ENCODE assay signal across 32 cellular contexts in genomic region chr20:18609741-18610140, GRCh38.
"Had no signal": no experiment of that assay in that cellular context is flagged by ENCODE, and none has a peak within 500 bp of the region (broad histone marks: within the 10 kb centered on the region; RNA-seq: fewer than 3 reads in every experiment).

No MANE protein-coding gene starts in this region.

- H3K9me3 ChIP-seq: adrenal gland, body of pancreas, MG63, Peyer's patch had no signal

- H3K27ac Mint-ChIP-seq: activated B cell treated with CpG ODN at 0.5 μM for 24 hours; activated CD8-positive, alpha-beta T cell treated with anti-CD3 and anti-CD28 coated beads for 36 hours; activated naive CD4-positive, alpha-beta T cell treated with anti-CD3 and anti-CD28 coated beads for 36 hours; activated naive CD4-positive, alpha-beta T cell treated with anti-CD3 and anti-CD28 coated beads, Interleukin-2, amount 50 U/mL, for 72 hours; activated T-cell treated with anti-CD3 and anti-CD28 coated beads, Interleukin-2, amount 50 U/mL, for 24 hours; activated T-helper 1 cell treated with anti-CD3 and anti-CD28 coated beads, Interleukin-12 subunit alpha, Interleukin-12 subunit beta, Interleukin-2, Interleukin-4 antibody, amounts not matched to agents 30 ng/mL and 10 ng/mL and 1 ng/mL, durations not matched to agents 14 hours and 24 hours and 36 hours; IgD-negative memory B cell; T-cell had no signal

- H3K27me3 ChIP-seq: adrenal gland, body of pancreas, MG63, Peyer's patch had no signal

- H3K4me3 Mint-ChIP-seq: activated B cell treated with CpG ODN at 0.5 μM for 24 hours; activated CD8-positive, alpha-beta T cell treated with anti-CD3 and anti-CD28 coated beads for 36 hours; activated naive CD4-positive, alpha-beta T cell treated with anti-CD3 and anti-CD28 coated beads for 36 hours; activated T-cell treated with anti-CD3 and anti-CD28 coated beads, Interleukin-2, amount 50 U/mL, for 24 hours; activated T-helper 1 cell treated with anti-CD3 and anti-CD28 coated beads, Interleukin-12 subunit alpha, Interleukin-12 subunit beta, Interleukin-2, Interleukin-4 antibody, amounts not matched to agents 30 ng/mL and 10 ng/mL and 1 ng/mL, durations not matched to agents 14 hours and 24 hours and 36 hours; IgD-negative memory B cell; T-cell had no signal

- H3K9me3 Mint-ChIP-seq: activated B cell treated with CpG ODN at 0.5 μM for 24 hours; activated CD8-positive, alpha-beta T cell treated with anti-CD3 and anti-CD28 coated beads for 36 hours; activated naive CD4-positive, alpha-beta T cell treated with anti-CD3 and anti-CD28 coated beads for 36 hours; activated naive CD4-positive, alpha-beta T cell treated with anti-CD3 and anti-CD28 coated beads, Interleukin-2, amount 50 U/mL, for 72 hours; activated T-cell treated with anti-CD3 and anti-CD28 coated beads, Interleukin-2, amount 50 U/mL, for 24 hours; activated T-helper 1 cell treated with anti-CD3 and anti-CD28 coated beads, Interleukin-12 subunit alpha, Interleukin-12 subunit beta, Interleukin-2, Interleukin-4 antibody, amounts not matched to agents 30 ng/mL and 10 ng/mL and 1 ng/mL, durations not matched to agents 14 hours and 24 hours and 36 hours; IgD-negative memory B cell; T-cell had no signal

- H3K4me1 ChIP-seq: adrenal gland, body of pancreas, Peyer's patch had no signal

- H3K4me1 Mint-ChIP-seq: activated B cell treated with CpG ODN at 0.5 μM for 24 hours had no signal

- H3K36me3 ChIP-seq: adrenal gland, MG63, Peyer's patch had no signal

- H3K27ac ChIP-seq: adrenal gland, body of pancreas, Peyer's patch, RWPE1, VCaP had no signal

- DNase-seq: activated B cell treated with CpG ODN at 0.5 μM for 24 hours; activated CD4-positive, alpha-beta T cell treated with anti-CD3 and anti-CD28 coated beads for 4 hours; activated CD4-positive, CD25-positive, alpha-beta regulatory T cell treated with anti-CD3 and anti-CD28 coated beads, Interleukin-2, amount 50 U/mL, for 72 hours; activated CD8-positive, alpha-beta T cell treated with anti-CD3 and anti-CD28 coated beads for 36 hours; activated gamma-delta T cell treated with Interleukin-2 at 50 U/mL for 16 hours; activated naive CD4-positive, alpha-beta T cell treated with anti-CD3 and anti-CD28 coated beads for 36 hours; activated T-cell treated with anti-CD3 and anti-CD28 coated beads, Interleukin-2, amount 50 U/mL, for 24 hours; adrenal gland; body of pancreas; Karpas-422; KBM-7; MG63; MV-4-11; NCI-H1092; NCI-H1436 treated with DMSO at 0.1 percent for 48 hours; NCI-H1694 treated with DMSO at 0.1 percent for 48 hours; NCI-H2029; NCI-H510A; NCI-H526 treated with DMSO at 0.1 percent for 48 hours; NCI-H82; PC-3; Peyer's patch; SIG-M5; T-cell; T-helper 2 cell; T-helper 9 cell had no signal

- H3K36me3 Mint-ChIP-seq: activated naive CD4-positive, alpha-beta T cell treated with anti-CD3 and anti-CD28 coated beads, Interleukin-2, amount 50 U/mL, for 72 hours had no signal

- FAIRE-seq: astrocyte had no signal

- H3K27me3 Mint-ChIP-seq: activated B cell treated with CpG ODN at 0.5 μM for 24 hours; activated CD8-positive, alpha-beta T cell treated with anti-CD3 and anti-CD28 coated beads for 36 hours; activated T-cell treated with anti-CD3 and anti-CD28 coated beads, Interleukin-2, amount 50 U/mL, for 24 hours; IgD-negative memory B cell; T-cell had no signal

- H3K4me3 ChIP-seq: adrenal gland, body of pancreas, MG63, Peyer's patch had no signal
